20 cellular contexts compared by ENCODE assay signal in genomic region chr4:1972414-1972813, GRCh38. TPM values are rescaled to one million over a fixed set of nuclear protein-coding genes. Genes with fewer than 3 reads are reported as not detected.
DNase-seq lines count a peak whose midpoint lies in the region; ATAC-seq, FAIRE-seq and TF ChIP-seq lines count a peak whose summit lies in the region.
"Had no signal": no experiment of that assay in that cellular context is flagged by ENCODE, and none has a peak within 500 bp of the region (broad histone marks: within the 10 kb centered on the region; RNA-seq: fewer than 3 reads in every experiment).

No MANE protein-coding gene starts in this region.

- POLR2A ChIA-PET in RWPE1 (lab: Yijun Ruan, JAX; ENCODE audit: low non-redundant PET): no interaction called here

- CTCF ChIA-PET in RWPE1 (lab: Yijun Ruan, JAX): interaction anchor here (0.6 kb wide), 2 partner anchors 9 to 29 kb away, joined by 3 to 4 read pairs; no protein-coding TSS in a partner anchor

- intact Hi-C loops in upper lobe of right lung (cut with DNase I): no loop called here

- peak overlapping the region; percentile 11 for H3K27ac Mint-ChIP-seq in central memory CD8-positive, alpha-beta T cell (ENCODE audit: low read depth)
- H3K27ac Mint-ChIP-seq in progenitor cell of endocrine pancreas: peak overlapping the region; percentile 58
- H3K27ac Mint-ChIP-seq: B cell had no signal

- TF ChIP-seq CTCF in RWPE1 (conservative IDR thresholded peaks at IDR 0.05; ENCODE audit: low read depth): no peak
- no peak for TF ChIP-seq CTCF in progenitor cell of endocrine pancreas (IDR thresholded peaks at IDR 0.05; ENCODE audit: unreplicated experiment)
- no peak for TF ChIP-seq CTCF in upper lobe of right lung (IDR thresholded peaks at IDR 0.05)

- H3K27ac ChIP-seq in RWPE1 (peak overlapping the region; percentile 5; the same call in 1 of the 2 replicates), upper lobe of right lung (no peak overlapping the region)
- H3K27ac ChIP-seq: A549 had no signal

- H3K4me3 Mint-ChIP-seq in central memory CD8-positive, alpha-beta T cell: no peak overlapping the region
- H3K4me3 Mint-ChIP-seq in progenitor cell of endocrine pancreas (ENCODE audit: low read depth): no peak overlapping the region
- H3K4me3 Mint-ChIP-seq: B cell had no signal

- H3K4me1 Mint-ChIP-seq in central memory CD8-positive, alpha-beta T cell: no peaks in the 10 kb centered on the region
- H3K4me1 Mint-ChIP-seq in progenitor cell of endocrine pancreas (ENCODE audit: low read depth): no peaks in the 10 kb centered on the region
- H3K4me1 Mint-ChIP-seq: B cell had no signal

- no peak overlapping the region for H3K4me3 ChIP-seq in upper lobe of right lung
- H3K4me3 ChIP-seq: A549, GM12878, MG63 had no signal

- FAIRE-seq in H54 (lab: Jason Lieb, UNC): no peak
- FAIRE-seq: A549, GM12878 had no signal

- H3K27me3 ChIP-seq in upper lobe of right lung: no peaks in the 10 kb centered on the region
- H3K27me3 ChIP-seq: MG63 had no signal

- H3K9me3 ChIP-seq in upper lobe of right lung: no peaks in the 10 kb centered on the region
- H3K9me3 ChIP-seq: A549, MG63, SK-N-SH had no signal

- H3K4me1 ChIP-seq in upper lobe of right lung: no peaks in the 10 kb centered on the region
- H3K4me1 ChIP-seq: A549 had no signal

- peaks cover 16% of the 10 kb centered on the region for H3K36me3 Mint-ChIP-seq in central memory CD8-positive, alpha-beta T cell (ENCODE audit: insufficient read depth)
- peaks cover 34% of the 10 kb centered on the region for H3K36me3 Mint-ChIP-seq in progenitor cell of endocrine pancreas (ENCODE audit: insufficient read depth)

- no peaks in the 10 kb centered on the region for H3K27me3 Mint-ChIP-seq in central memory CD8-positive, alpha-beta T cell
- H3K27me3 Mint-ChIP-seq in progenitor cell of endocrine pancreas: no peaks in the 10 kb centered on the region
- H3K27me3 Mint-ChIP-seq: B cell had no signal

- no peaks in the 10 kb centered on the region for H3K9me3 Mint-ChIP-seq in central memory CD8-positive, alpha-beta T cell
- no peaks in the 10 kb centered on the region for H3K9me3 Mint-ChIP-seq in progenitor cell of endocrine pancreas (ENCODE audit: low read depth)

- no peak for TF ChIP-seq POLR2A in H54 (IDR thresholded peaks at IDR 0.05; ENCODE audit: low read depth, low read length)

- H3K36me3 ChIP-seq in upper lobe of right lung: peaks cover 17% of the 10 kb centered on the region

- DNase-seq in RWPE1 (ENCODE audit: low spot score): no peak
- DNase-seq in central memory CD8-positive, alpha-beta T cell (ENCODE audit: low spot score in 2 of 2): no peak
- no peak for DNase-seq in progenitor cell of endocrine pancreas (ENCODE audit: low spot score, unreplicated experiment)
- peak; percentile 42 for DNase-seq in upper lobe of right lung
- DNase-seq in H54 (ENCODE audit: insufficient read length, low spot score): no peak
- no peak for DNase-seq in GF-D8 (lab: John Stamatoyannopoulos, UW)
- DNase-seq: DMS79 treated with DMSO at 0.1 percent for 48 hours, GOT3, MG63, NCI-H1417, NCI-H1694 treated with DMSO at 0.1 percent for 48 hours, NCI-H2081 treated with DMSO at 0.1 percent for 48 hours, NCI-H2171 treated with DMSO at 0.1 percent for 48 hours, NCI-H526 treated with DMSO at 0.1 percent for 48 hours, SHP77 treated with DMSO at 0.1 percent for 48 hours, SK-N-SH had no signal

- no peak for ATAC-seq in central memory CD8-positive, alpha-beta T cell (replicated peaks; ENCODE audit: extremely low read depth, poor library complexity, severe bottlenecking)
- ATAC-seq in upper lobe of right lung (no peak), HG03521 (IDR thresholded peaks at IDR 0.05; ENCODE audit: unreplicated experiment) (no peak)
- ATAC-seq: A549, GM12878 had no signal

RNA-seq across cellular contexts. Expression of gene NELFA, which starts 36.4 kb away (rescaled TPM):
- total RNA-seq in progenitor cell of endocrine pancreas (52.5 and 54.2 TPM in 2 replicates), upper lobe of right lung (22.7 TPM)
